In genomic region chr7:20114463-20114862, GRCh38 we compare ENCODE assay signal across 8 cellular contexts.
DNase-seq lines count a peak whose midpoint lies in the region; ATAC-seq lines count a peak whose summit lies in the region.

No MANE protein-coding gene starts in this region.

- ATAC-seq in GM18867 (IDR thresholded peaks at IDR 0.05; ENCODE audit: unreplicated experiment) (peak; percentile 92), HG02642 (IDR thresholded peaks at IDR 0.05; ENCODE audit: poor library complexity, unreplicated experiment) (peak; percentile 85), left cardiac atrium (peak; percentile 30 to 75)

- intact Hi-C loops in left cardiac atrium (cut with DNase I): no loop called here

- DNase-seq in NAMALWA (ENCODE audit: low spot score) (peak; percentile 95), left cardiac atrium (no peak), DMS 273 treated with DMSO at 0.1 percent for 48 hours (lab: John Stamatoyannopoulos, UW) (no peak), NCI-H1105 treated with DMSO at 0.1 percent for 48 hours (lab: John Stamatoyannopoulos, UW) (no peak), T1000 (lab: John Stamatoyannopoulos, UW) (no peak), activated gamma-delta T cell treated with Interleukin-2 at 50 U/mL for 16 hours (no peak)
